Comparison of ENCODE assay signal across 20 cellular contexts in the genomic region with DNA sequence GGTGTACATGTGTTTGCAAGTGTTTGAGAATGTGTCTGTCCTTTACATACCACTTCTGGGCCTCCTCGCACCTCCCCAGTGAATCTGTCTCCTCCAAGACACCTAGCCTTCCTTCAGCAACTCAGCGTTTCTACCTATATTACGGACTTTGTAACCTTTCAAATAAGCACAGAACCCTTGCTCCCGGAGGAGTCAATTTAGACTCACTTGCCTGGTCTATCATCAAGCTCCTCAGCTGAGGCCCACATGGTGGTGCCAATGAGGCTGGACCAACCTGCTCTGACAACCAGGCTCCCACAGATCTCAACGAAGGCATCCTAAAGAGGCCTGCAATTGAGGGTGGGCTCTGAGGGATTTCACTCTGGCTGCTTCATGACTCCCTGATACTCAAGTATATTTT. TPM values are rescaled to one million over a fixed set of nuclear protein-coding genes. Genes with fewer than 3 reads are reported as not detected.
"Had no signal": no experiment of that assay in that cellular context is flagged by ENCODE, and none has a peak within 500 bp of the region (broad histone marks: within the 10 kb centered on the region; RNA-seq: fewer than 3 reads in every experiment).

No MANE protein-coding gene starts in this region.

- H3K27me3 ChIP-seq: ovary, testis, transverse colon had no signal

- DNase-seq: activated CD4-positive, CD25-positive, alpha-beta regulatory T cell treated with anti-CD3 and anti-CD28 coated beads, Interleukin-2, amount 50 U/mL, for 72 hours; activated effector memory CD4-positive, alpha-beta T cell treated with anti-CD3 and anti-CD28 coated beads, Interleukin-2, amount 50 U/mL, for 16 hours; activated naive CD4-positive, alpha-beta T cell treated with anti-CD3 and anti-CD28 coated beads for 36 hours; central memory CD4-positive, alpha-beta T cell; endodermal cell; islet precursor cell; left ventricle myocardium inferior; mucosa of descending colon; ovary; retina; stimulated activated CD4-positive, alpha-beta T cell treated with anti-CD3 and anti-CD28 coated beads, Interleukin-15, amount 100 ng/mL, for 24 hours; stimulated activated CD4-positive, alpha-beta T cell treated with anti-CD3 and anti-CD28 coated beads, Interleukin-2, amount 100 ng/mL, for 24 hours; stimulated activated naive CD4-positive, alpha-beta T cell treated with Interleukin-2 at 50 U/mL for 16 hours; T-helper 17 cell; T1000; testis; transverse colon had no signal

- H3K4me3 ChIP-seq: left ventricle myocardium inferior, lung, mucosa of descending colon, ovary, prostate gland, testis, transverse colon had no signal

- H3K4me1 ChIP-seq: prostate gland, testis had no signal

- H3K9me3 Mint-ChIP-seq: activated naive CD4-positive, alpha-beta T cell treated with anti-CD3 and anti-CD28 coated beads for 36 hours; natural killer cell treated with Interleukin-12 subunit alpha and Interleukin-12 subunit beta and Interleukin-15 and Interleukin-18, amount 100 ng/mL, for 72 hours had no signal

- H3K27ac ChIP-seq: left ventricle myocardium inferior, ovary, prostate gland, testis, transverse colon had no signal

- H3K27ac Mint-ChIP-seq: activated naive CD4-positive, alpha-beta T cell treated with anti-CD3 and anti-CD28 coated beads for 36 hours; endodermal cell; T-helper 17 cell had no signal

- ATAC-seq: mucosa of descending colon; natural killer cell treated with Interleukin-12 subunit alpha and Interleukin-12 subunit beta and Interleukin-15 and Interleukin-18, amount 100 ng/mL, for 72 hours; T-helper 17 cell had no signal

- H3K4me3 Mint-ChIP-seq: activated naive CD4-positive, alpha-beta T cell treated with anti-CD3 and anti-CD28 coated beads for 36 hours; endodermal cell; natural killer cell treated with Interleukin-12 subunit alpha and Interleukin-12 subunit beta and Interleukin-15 and Interleukin-18, amount 100 ng/mL, for 72 hours; T-helper 17 cell had no signal

- H3K36me3 ChIP-seq: left ventricle myocardium inferior, ovary, prostate gland, transverse colon had no signal

- H3K36me3 Mint-ChIP-seq: natural killer cell treated with Interleukin-12 subunit alpha and Interleukin-12 subunit beta and Interleukin-15 and Interleukin-18, amount 100 ng/mL, for 72 hours had no signal

- H3K9me3 ChIP-seq: left ventricle myocardium inferior, mucosa of descending colon, ovary, prostate gland, testis, transverse colon had no signal

RNA-seq across cellular contexts. Expression of gene TIMP4, which starts 32.8 kb away (rescaled TPM):
- total RNA-seq: natural killer cell treated with Interleukin-12 subunit alpha and Interleukin-12 subunit beta and Interleukin-15 and Interleukin-18, amount 100 ng/mL, for 72 hours; T-helper 17 cell had no signal
